ENCODE assay signal across 12 cellular contexts in genomic region chr1:246107516-246108277, GRCh38.
A peak's percentile ranks its signal among the peaks of the same experiment; 100 is the strongest.
DNase-seq lines count a peak whose midpoint lies in the region; ATAC-seq and TF ChIP-seq lines count a peak whose summit lies in the region.
"Had no signal": no experiment of that assay in that cellular context is flagged by ENCODE, and none has a peak within 500 bp of the region (broad histone marks: within the 10 kb centered on the region; RNA-seq: fewer than 3 reads in every experiment).

No MANE protein-coding gene starts in this region.

- no peak overlapping the region for H3K9ac ChIP-seq in HUES64 (ENCODE audit: low read depth, low read length)

- no peaks in the 10 kb centered on the region for H3K27me3 Mint-ChIP-seq in effector memory CD8-positive, alpha-beta T cell

- TF ChIP-seq CTCF in fibroblast of mammary gland (conservative IDR thresholded peaks at IDR 0.05; ENCODE audit: control insufficient read depth, insufficient read depth, low read depth, low read length), result no peak

- no peaks in the 10 kb centered on the region for H3K27me3 ChIP-seq in HUES64 (ENCODE audit: insufficient read depth, low read length)
- no peaks in the 10 kb centered on the region for H3K27me3 ChIP-seq in SJSA1 (replicated peaks)
- H3K27me3 ChIP-seq: tibial artery had no signal

- H3K4me3 Mint-ChIP-seq in effector memory CD8-positive, alpha-beta T cell, result no peak overlapping the region

- no peak overlapping the region for H3K27ac Mint-ChIP-seq in effector memory CD8-positive, alpha-beta T cell

- DNase-seq in A172 (ENCODE audit: low spot score) (peak; percentile 42), SJSA1 (ENCODE audit: low read depth in 1 of 2, low spot score in 2 of 2) (peak; percentile 76 to 87), fibroblast of mammary gland (ENCODE audit: low read depth) (peak; percentile 41), hippocampal formation (lab: John Stamatoyannopoulos, UW) (no peak), AML-193 (lab: John Stamatoyannopoulos, UW) (no peak), DMS 273 (lab: John Stamatoyannopoulos, UW; ENCODE audit: unreplicated experiment) (no peak)
- DNase-seq in effector memory CD8-positive, alpha-beta T cell, result no peak
- DNase-seq: hypothalamus; NK-92 treated with Interleukin-12 subunit alpha and Interleukin-12 subunit beta, amount 100 ng/mL, for 24 hours; right cardiac atrium; tibial artery had no signal

- peaks cover 0 to 2% of the 10 kb centered on the region in 2 donors for H3K4me1 Mint-ChIP-seq in effector memory CD8-positive, alpha-beta T cell (ENCODE audit: low read depth in 2 of 2)

- H3K36me3 ChIP-seq in HUES64 (ENCODE audit: insufficient read depth, low read length) (no peaks in the 10 kb centered on the region), SJSA1 (no peaks in the 10 kb centered on the region)
- H3K36me3 ChIP-seq: tibial artery had no signal

- H3K4me1 ChIP-seq in HUES64 (ENCODE audit: insufficient read depth, low read length), result peaks cover 37% of the 10 kb centered on the region
- peaks cover 46% of the 10 kb centered on the region for H3K4me1 ChIP-seq in SJSA1 (replicated peaks)
- H3K4me1 ChIP-seq: tibial artery had no signal

- ATAC-seq in effector memory CD8-positive, alpha-beta T cell (replicated peaks), result no peak
- ATAC-seq: right cardiac atrium had no signal

- no peaks in the 10 kb centered on the region for H3K9me3 ChIP-seq in HUES64 (ENCODE audit: insufficient read depth, low read depth, low read length)
- H3K9me3 ChIP-seq in SJSA1 (replicated peaks), result no peaks in the 10 kb centered on the region
- H3K9me3 ChIP-seq: tibial artery had no signal

- 73% methylated on average over 3 of the region's 4 CpGs for WGBS in HUES64

- H3K27ac ChIP-seq in HUES64 (ENCODE audit: low read depth, low read length), result peak overlapping the region; percentile 31; the same call in 1 of the 2 replicates
- peak overlapping the region; percentile 60 for H3K27ac ChIP-seq in SJSA1
- H3K27ac ChIP-seq: tibial artery had no signal

- no peaks in the 10 kb centered on the region for H3K36me3 Mint-ChIP-seq in effector memory CD8-positive, alpha-beta T cell (ENCODE audit: insufficient read depth)

- no peaks in the 10 kb centered on the region for H3K9me3 Mint-ChIP-seq in effector memory CD8-positive, alpha-beta T cell

- H3K4me3 ChIP-seq in HUES64 (ENCODE audit: low read length) (no peak overlapping the region), SJSA1 (no peak overlapping the region), fibroblast of mammary gland (ENCODE audit: control insufficient read depth, low read depth, low read length) (no peak overlapping the region)
- H3K4me3 ChIP-seq: tibial artery had no signal

Comparison
In these comparisons a context has a peak if more than half of its experiments do, and no peak if none do; other contexts are left out.
1. DNase-seq: peak in A172 (single experiment), SJSA1 (2 of 2) and fibroblast of mammary gland (single experiment); none in hippocampal formation (0 of 2), effector memory CD8-positive, alpha-beta T cell (0 of 3), AML-193 (0 of 2) and DMS 273 (single experiment).